ENCODE assay signal across 20 cellular contexts in genomic region chr21:33886316-33886715, GRCh38. TPM values are rescaled to one million over a fixed set of nuclear protein-coding genes. Genes with fewer than 3 reads are reported as not detected.
DNase-seq lines count a peak whose midpoint lies in the region; ATAC-seq and TF ChIP-seq lines count a peak whose summit lies in the region.
"Had no signal": no experiment of that assay in that cellular context is flagged by ENCODE, and none has a peak within 500 bp of the region (broad histone marks: within the 10 kb centered on the region; RNA-seq: fewer than 3 reads in every experiment).

No MANE protein-coding gene starts in this region.

- H3K27ac ChIP-seq in sigmoid colon = no peak overlapping the region
- H3K27ac ChIP-seq: BLaER1 treated with 17β-estradiol and CSF1 and Interleukin-3, amounts not matched to agents 10 nM and 100 nM; GM23248 had no signal

- 85 to 89% methylated on average over 11 of the region's 11 CpGs for WGBS in sigmoid colon, 2 donors

- no peaks in the 10 kb centered on the region for H3K9me3 Mint-ChIP-seq in immature natural killer cell
- H3K9me3 Mint-ChIP-seq: CD4-positive, alpha-beta T cell; CD8-positive, alpha-beta memory T cell had no signal

- H3K4me3 Mint-ChIP-seq in immature natural killer cell = no peak overlapping the region
- H3K4me3 Mint-ChIP-seq: CD14-positive monocyte; CD4-positive, alpha-beta T cell; CD8-positive, alpha-beta memory T cell had no signal

- H3K9me3 ChIP-seq in sigmoid colon = no peaks in the 10 kb centered on the region
- H3K9me3 ChIP-seq: BE2C; BLaER1 treated with 17β-estradiol and CSF1 and Interleukin-3, amounts not matched to agents 10 nM and 100 nM had no signal

- no peaks in the 10 kb centered on the region for H3K27me3 ChIP-seq in sigmoid colon
- H3K27me3 ChIP-seq: BE2C; BLaER1 treated with 17β-estradiol and CSF1 and Interleukin-3, amounts not matched to agents 10 nM and 100 nM had no signal

- in situ Hi-C loops in G401 (cut with HindIII; ENCODE audit: low sequenced_read_pairs) = no loop called here

- DNase-seq in G401 (ENCODE audit: low spot score) (peak; percentile 30), cerebellum (ENCODE audit: low spot score) (peak; percentile 13), kidney tubule cell (ENCODE audit: low spot score) (peak; percentile 50), sigmoid colon (peak; percentile 36), NCI-H2171 treated with DMSO at 0.1 percent for 48 hours (lab: John Stamatoyannopoulos, UW) (no peak), immature natural killer cell (no peak)
- DNase-seq: AML-193; BE2C; CD4-positive, alpha-beta T cell; CD8-positive, alpha-beta memory T cell; DMS 273 treated with DMSO at 0.1 percent for 48 hours; DMS79; EL; GF-D8; GM23248; H7; HCEC 1CT had no signal

- H3K27ac Mint-ChIP-seq in immature natural killer cell = no peak overlapping the region
- H3K27ac Mint-ChIP-seq: CD14-positive monocyte; CD4-positive, alpha-beta T cell; CD8-positive, alpha-beta memory T cell had no signal

- no peak for TF ChIP-seq EP300 in sigmoid colon (IDR thresholded peaks at IDR 0.05)

- no peaks in the 10 kb centered on the region for H3K36me3 Mint-ChIP-seq in immature natural killer cell
- H3K36me3 Mint-ChIP-seq: CD14-positive monocyte; CD8-positive, alpha-beta memory T cell had no signal

- H3K4me1 ChIP-seq in sigmoid colon = peaks cover 0 to 5% (median 0%) of the 10 kb centered on the region in 4 donors
- H3K4me1 ChIP-seq: BE2C had no signal

- no peak for TF ChIP-seq CTCF in sigmoid colon (IDR thresholded peaks at IDR 0.05)

- no peak overlapping the region for H3K4me3 ChIP-seq in sigmoid colon
- H3K4me3 ChIP-seq: BLaER1 treated with 17β-estradiol and CSF1 and Interleukin-3, amounts not matched to agents 10 nM and 100 nM; GM23248 had no signal

- no peak for TF ChIP-seq POLR2A in sigmoid colon (IDR thresholded peaks at IDR 0.05)

- H3K4me1 Mint-ChIP-seq in immature natural killer cell = no peaks in the 10 kb centered on the region
- H3K4me1 Mint-ChIP-seq: CD14-positive monocyte; CD8-positive, alpha-beta memory T cell had no signal

- ATAC-seq in GM21360 (IDR thresholded peaks at IDR 0.05; ENCODE audit: unreplicated experiment) = no peak

- peaks cover 0 to 7% (median 3%) of the 10 kb centered on the region in 3 donors for H3K27me3 Mint-ChIP-seq in immature natural killer cell (ENCODE audit: low read depth in 3 of 3)
- H3K27me3 Mint-ChIP-seq: CD4-positive, alpha-beta T cell had no signal

- intact Hi-C loops in sigmoid colon (cut with DNase I) = no loop called here

- no peaks in the 10 kb centered on the region for H3K36me3 ChIP-seq in sigmoid colon
- H3K36me3 ChIP-seq: BE2C; BLaER1 treated with 17β-estradiol and CSF1 and Interleukin-3, amounts not matched to agents 10 nM and 100 nM had no signal

RNA-seq across cellular contexts. Expression of gene ATP5PO, which starts 29.3 kb away (rescaled TPM):
- 251 and 334 TPM in 2 replicates for total RNA-seq in G401 (2014; rRNA removed; shearing (Covaris generic))
- 82.2 TPM for total RNA-seq in cerebellum
- 100 to 1,000 TPM; 277 to 468 (median 356) TPM for total RNA-seq in sigmoid colon
- 100 to 1,000 TPM; 378 to 742 (median 633) TPM for polyA plus RNA-seq in sigmoid colon
- polyA plus RNA-seq in immature natural killer cell = 100 to 1,000 TPM; 280 to 387 (median 352) TPM

Comparison
In these comparisons a context has a peak if more than half of its experiments do, and no peak if none do; other contexts are left out.
1. DNase-seq: peak in G401 (single experiment), cerebellum (single experiment), kidney tubule cell (single experiment) and sigmoid colon (single experiment); none in NCI-H2171 treated with DMSO at 0.1 percent for 48 hours (single experiment) and immature natural killer cell (0 of 3).